10 cellular contexts compared by ENCODE assay signal in genomic region chr3:138578141-138578540, GRCh38. TPM values are rescaled to one million over a fixed set of nuclear protein-coding genes. Genes with fewer than 3 reads are reported as not detected.
DNase-seq lines count a peak whose midpoint lies in the region; ATAC-seq and TF ChIP-seq lines count a peak whose summit lies in the region.
"Had no signal": no experiment of that assay in that cellular context is flagged by ENCODE, and none has a peak within 500 bp of the region (broad histone marks: within the 10 kb centered on the region; RNA-seq: fewer than 3 reads in every experiment).

No MANE protein-coding gene starts in this region.

- H3K36me3 ChIP-seq in MM.1S (replicated peaks; ENCODE audit: insufficient read depth, low read length), result no peaks in the 10 kb centered on the region

- H3K4me1 ChIP-seq in MM.1S (ENCODE audit: low read length), result peaks cover 19% of the 10 kb centered on the region

- H3F3A ChIP-seq in MM.1S (ENCODE audit: insufficient read depth, low read length), result peaks cover 17% of the 10 kb centered on the region

- no peak for TF ChIP-seq CTCF in MM.1S (IDR thresholded peaks at IDR 0.05; ENCODE audit: low read length)

- H3K9me3 Mint-ChIP-seq in activated CD8-positive, alpha-beta memory T cell treated with anti-CD3 and anti-CD28 coated beads, Interleukin-2, amount 10 ng/mL, durations not matched to agents 7 days and 5 days (ENCODE audit: low read depth), result peaks cover 6% of the 10 kb centered on the region
- H3K9me3 Mint-ChIP-seq in stimulated activated naive CD8-positive, alpha-beta T cell treated with anti-CD3 and anti-CD28 coated beads, Interleukin-15, Interleukin-2, amounts not matched to agents 100 ng/mL and 50 ng/mL, for 24 hours, result peaks cover 3% of the 10 kb centered on the region
- H3K9me3 Mint-ChIP-seq in activated CD4-positive, alpha-beta memory T cell treated with anti-CD3 and anti-CD28 coated beads, Interleukin-2, amount 10 ng/mL, durations not matched to agents 7 days and 5 days, result peaks cover 12% of the 10 kb centered on the region

- H3K27me3 ChIP-seq in MM.1S (replicated peaks; ENCODE audit: insufficient read depth, low read length), result no peaks in the 10 kb centered on the region

- H3K9me3 ChIP-seq in MM.1S (replicated peaks; ENCODE audit: insufficient read depth, low read length), result no peaks in the 10 kb centered on the region

- peak overlapping the region; percentile 77 for H3K4me2 ChIP-seq in MM.1S (ENCODE audit: low read depth, low read length)

- CTCF ChIA-PET in activated CD8-positive, alpha-beta memory T cell treated with anti-CD3 and anti-CD28 coated beads, Interleukin-2, amount 10 ng/mL, durations not matched to agents 7 days and 5 days (lab: Charles Lee), result interaction anchor here (0.9 to 3.2 kb wide), 3 partner anchors 12 to 751 kb away, joined by 3 to 12 read pairs (median 8); partner anchors contain the start of gene CEP70
- CTCF ChIA-PET in activated CD4-positive, alpha-beta memory T cell treated with anti-CD3 and anti-CD28 coated beads, Interleukin-2, amount 10 ng/mL, durations not matched to agents 7 days and 5 days (lab: Charles Lee), result interaction anchor here (2.6 kb wide), 1 partner anchor 16 kb away, joined by 13 read pairs; the partner anchor contains the start of gene CEP70

- H3K79me2 ChIP-seq in MM.1S (ENCODE audit: low read length), result peaks cover 13% of the 10 kb centered on the region; the same call in 1 of the 2 replicates

- H3K27me3 Mint-ChIP-seq in activated CD8-positive, alpha-beta memory T cell treated with anti-CD3 and anti-CD28 coated beads, Interleukin-2, amount 10 ng/mL, durations not matched to agents 7 days and 5 days, result no peaks in the 10 kb centered on the region
- no peaks in the 10 kb centered on the region for H3K27me3 Mint-ChIP-seq in stimulated activated naive CD8-positive, alpha-beta T cell treated with anti-CD3 and anti-CD28 coated beads, Interleukin-15, Interleukin-2, amounts not matched to agents 100 ng/mL and 50 ng/mL, for 24 hours
- peaks cover under 1% of the 10 kb centered on the region for H3K27me3 Mint-ChIP-seq in activated CD4-positive, alpha-beta memory T cell treated with anti-CD3 and anti-CD28 coated beads, Interleukin-2, amount 10 ng/mL, durations not matched to agents 7 days and 5 days

- 0 out of 2 replicates have a peak overlapping the region, but pooled peaks have one; percentile 12 for H2AFZ ChIP-seq in MM.1S (ENCODE audit: low read length)

- POLR2A ChIA-PET in activated CD4-positive, alpha-beta memory T cell treated with anti-CD3 and anti-CD28 coated beads, Interleukin-2, amount 10 ng/mL, durations not matched to agents 7 days and 5 days (lab: Charles Lee), result interaction anchor here (0.8 to 1.7 kb wide), 2 partner anchors 16 to 18 kb away, joined by 4 read pairs; partner anchors contain the start of gene CEP70

- no peak overlapping the region for H3K9ac ChIP-seq in MM.1S (ENCODE audit: low read length)

- H3K4me1 Mint-ChIP-seq in activated CD8-positive, alpha-beta memory T cell treated with anti-CD3 and anti-CD28 coated beads, Interleukin-2, amount 10 ng/mL, durations not matched to agents 7 days and 5 days, result peaks cover 24% of the 10 kb centered on the region
- H3K4me1 Mint-ChIP-seq in stimulated activated naive CD8-positive, alpha-beta T cell treated with anti-CD3 and anti-CD28 coated beads, Interleukin-15, Interleukin-2, amounts not matched to agents 100 ng/mL and 50 ng/mL, for 24 hours (ENCODE audit: low read depth), result peaks cover 29% of the 10 kb centered on the region
- H3K4me1 Mint-ChIP-seq in activated CD4-positive, alpha-beta memory T cell treated with anti-CD3 and anti-CD28 coated beads, Interleukin-2, amount 10 ng/mL, durations not matched to agents 7 days and 5 days, result peaks cover 14% of the 10 kb centered on the region

- peak overlapping the region; percentile 4 for H3K4me3 Mint-ChIP-seq in activated CD8-positive, alpha-beta memory T cell treated with anti-CD3 and anti-CD28 coated beads, Interleukin-2, amount 10 ng/mL, durations not matched to agents 7 days and 5 days
- peak overlapping the region; percentile 53 for H3K4me3 Mint-ChIP-seq in stimulated activated naive CD8-positive, alpha-beta T cell treated with anti-CD3 and anti-CD28 coated beads, Interleukin-15, Interleukin-2, amounts not matched to agents 100 ng/mL and 50 ng/mL, for 24 hours
- no peak overlapping the region for H3K4me3 Mint-ChIP-seq in activated CD4-positive, alpha-beta memory T cell treated with anti-CD3 and anti-CD28 coated beads, Interleukin-2, amount 10 ng/mL, durations not matched to agents 7 days and 5 days

- H3K36me3 Mint-ChIP-seq in activated CD8-positive, alpha-beta memory T cell treated with anti-CD3 and anti-CD28 coated beads, Interleukin-2, amount 10 ng/mL, durations not matched to agents 7 days and 5 days, result peaks cover 26% of the 10 kb centered on the region
- peaks cover 15% of the 10 kb centered on the region for H3K36me3 Mint-ChIP-seq in stimulated activated naive CD8-positive, alpha-beta T cell treated with anti-CD3 and anti-CD28 coated beads, Interleukin-15, Interleukin-2, amounts not matched to agents 100 ng/mL and 50 ng/mL, for 24 hours (ENCODE audit: low read depth)
- H3K36me3 Mint-ChIP-seq in activated CD4-positive, alpha-beta memory T cell treated with anti-CD3 and anti-CD28 coated beads, Interleukin-2, amount 10 ng/mL, durations not matched to agents 7 days and 5 days (ENCODE audit: low read depth), result peaks cover 15% of the 10 kb centered on the region

- peak; percentile 16 for ATAC-seq in activated CD8-positive, alpha-beta memory T cell treated with anti-CD3 and anti-CD28 coated beads, Interleukin-2, amount 10 ng/mL, durations not matched to agents 7 days and 5 days
- ATAC-seq in HG02678 (IDR thresholded peaks at IDR 0.05; ENCODE audit: unreplicated experiment), result peak; percentile 96

- no peaks in the 10 kb centered on the region for H3K9me2 ChIP-seq in MM.1S (replicated peaks; ENCODE audit: insufficient read depth, low read length)

- no peaks in the 10 kb centered on the region for H4K20me1 ChIP-seq in MM.1S (ENCODE audit: insufficient read depth, low read length)

- no peak for DNase-seq in activated CD8-positive, alpha-beta memory T cell treated with anti-CD3 and anti-CD28 coated beads, Interleukin-2, amount 10 ng/mL, durations not matched to agents 7 days and 5 days
- DNase-seq in activated CD8-positive, alpha-beta memory T cell treated with anti-CD3 and anti-CD28 coated beads, Interleukin-2, amount 50 U/mL, for 4 hours, result no peak
- DNase-seq in MM.1S (peak; percentile 77), NCI-H446 treated with DMSO at 0.1 percent for 48 hours (lab: John Stamatoyannopoulos, UW) (no peak), T-helper 9 cell (no peak)
- DNase-seq in activated CD4-positive, alpha-beta memory T cell treated with anti-CD3 and anti-CD28 coated beads, Interleukin-2, amount 10 ng/mL, durations not matched to agents 7 days and 5 days, result no peak
- DNase-seq: anterior cingulate cortex, NCI-H1105 had no signal

- peak overlapping the region; percentile 53 for H3K27ac ChIP-seq in MM.1S (ENCODE audit: low read length)

- peak overlapping the region; percentile 32 for H3K4me3 ChIP-seq in MM.1S (ENCODE audit: low read length)

- H3K27ac Mint-ChIP-seq in activated CD8-positive, alpha-beta memory T cell treated with anti-CD3 and anti-CD28 coated beads, Interleukin-2, amount 10 ng/mL, durations not matched to agents 7 days and 5 days, result peak overlapping the region; percentile 78
- H3K27ac Mint-ChIP-seq in stimulated activated naive CD8-positive, alpha-beta T cell treated with anti-CD3 and anti-CD28 coated beads, Interleukin-15, Interleukin-2, amounts not matched to agents 100 ng/mL and 50 ng/mL, for 24 hours, result peak overlapping the region; percentile 29
- no peak overlapping the region for H3K27ac Mint-ChIP-seq in activated CD4-positive, alpha-beta memory T cell treated with anti-CD3 and anti-CD28 coated beads, Interleukin-2, amount 10 ng/mL, durations not matched to agents 7 days and 5 days

RNA-seq across cellular contexts. Expression of gene CEP70, which starts 15.9 kb away (rescaled TPM):
- total RNA-seq in activated CD8-positive, alpha-beta memory T cell treated with anti-CD3 and anti-CD28 coated beads, Interleukin-2, amount 10 ng/mL, durations not matched to agents 7 days and 5 days, result 10 to 100 TPM in 1 of 2 experiments, 1 to 10 TPM in 1; 9.8 to 10.5 TPM
- 1 to 10 TPM; 9.0 to 9.6 TPM for total RNA-seq in activated CD4-positive, alpha-beta memory T cell treated with anti-CD3 and anti-CD28 coated beads, Interleukin-2, amount 10 ng/mL, durations not matched to agents 7 days and 5 days

RNA-seq across cellular contexts. Expression of gene FAIM, which starts 30.4 kb away (rescaled TPM):
- 1 to 10 TPM; 2.2 to 4.7 TPM for total RNA-seq in activated CD8-positive, alpha-beta memory T cell treated with anti-CD3 and anti-CD28 coated beads, Interleukin-2, amount 10 ng/mL, durations not matched to agents 7 days and 5 days
- total RNA-seq in activated CD4-positive, alpha-beta memory T cell treated with anti-CD3 and anti-CD28 coated beads, Interleukin-2, amount 10 ng/mL, durations not matched to agents 7 days and 5 days, result 1 to 10 TPM; 2.2 to 3.0 TPM
